Comparison of ENCODE assay signal across 21 cellular contexts in the genomic region with DNA sequence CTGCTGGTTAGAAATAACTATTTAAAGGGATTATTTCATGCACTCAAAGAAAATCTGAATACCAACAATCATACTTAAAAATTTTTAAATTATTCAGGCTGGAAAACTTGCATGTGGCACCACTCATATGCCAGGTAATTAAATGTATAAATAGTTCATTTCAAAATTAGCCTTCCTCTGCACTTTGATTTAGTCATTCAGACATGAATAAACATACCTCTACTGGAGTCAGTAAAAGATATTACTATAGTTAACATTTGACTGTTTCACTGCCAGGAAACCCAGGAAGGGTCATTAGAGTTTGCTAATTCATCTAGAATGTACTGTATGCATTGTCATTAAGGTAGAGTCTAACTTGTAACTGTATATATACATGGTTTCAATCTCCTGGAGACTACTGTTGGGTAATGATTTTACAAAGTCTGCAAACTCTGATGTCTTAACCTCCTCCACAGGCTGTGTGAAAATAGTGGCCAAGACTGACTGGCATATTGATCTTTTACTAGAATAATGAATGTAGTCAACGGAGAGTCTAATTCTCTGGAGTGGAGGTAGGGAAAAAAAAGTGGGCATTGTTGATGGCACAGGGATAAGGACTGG. TPM values are rescaled to one million over a fixed set of nuclear protein-coding genes. Genes with fewer than 3 reads are reported as not detected.
DNase-seq lines count a peak whose midpoint lies in the region; ATAC-seq and TF ChIP-seq lines count a peak whose summit lies in the region.
"Had no signal": no experiment of that assay in that cellular context is flagged by ENCODE, and none has a peak within 500 bp of the region (broad histone marks: within the 10 kb centered on the region; RNA-seq: fewer than 3 reads in every experiment).

No MANE protein-coding gene starts in this region.

- no peak for TF ChIP-seq CTCF in mammary epithelial cell (conservative IDR thresholded peaks at IDR 0.05 in 1 of 2, IDR thresholded peaks at IDR 0.05 in 1 of 2; ENCODE audit: extremely low read depth in 1 of 2, insufficient read depth in 1 of 2, low read depth in 1 of 2, low read length in 2 of 2)
- no peak for TF ChIP-seq CTCF in MCF 10A (IDR thresholded peaks at IDR 0.05; ENCODE audit: unreplicated experiment)

- peaks cover 75% of the 10 kb centered on the region for H3K79me2 ChIP-seq in mammary epithelial cell (ENCODE audit: insufficient read depth, low read length)
- H3K79me2 ChIP-seq: parathyroid adenoma had no signal

- ATAC-seq in T-helper 17 cell (no peak), HG03432 (IDR thresholded peaks at IDR 0.05; ENCODE audit: unreplicated experiment) (no peak)
- ATAC-seq in stimulated activated memory B cell treated with anti-CD40 and anti-IgM and Interleukin-4, amounts not matched to agents 10 μg/mL and 1 μg/mL and 100 μg/mL, for 72 hours = no peak
- ATAC-seq: GM12878, natural killer cell had no signal

- DNase-seq in mammary epithelial cell = peak; percentile 11
- no peak for DNase-seq in MCF 10A (ENCODE audit: unreplicated experiment)
- DNase-seq in T-helper 17 cell = no peak
- DNase-seq in iris pigment epithelial cell (ENCODE audit: low read depth) = peak; percentile 38
- no peak for DNase-seq in H7
- DNase-seq in islet precursor cell = no peak
- DNase-seq: activated CD4-positive, alpha-beta T cell treated with anti-CD3 and anti-CD28 coated beads, Interleukin-2, amount 50 U/mL, for 4 hours; foreskin fibroblast; mesendoderm; natural killer cell; NCI-H1105 treated with DMSO at 0.1 percent for 48 hours; NCI-H510A had no signal

- H4K20me1 ChIP-seq in mammary epithelial cell (ENCODE audit: insufficient read depth, low read length) = no peaks in the 10 kb centered on the region

- H3K9me3 Mint-ChIP-seq in MCF 10A (ENCODE audit: unreplicated experiment) = peaks cover 7% of the 10 kb centered on the region
- H3K9me3 Mint-ChIP-seq in stimulated activated memory B cell treated with anti-CD40 and anti-IgM and Interleukin-4, amounts not matched to agents 10 μg/mL and 1 μg/mL and 100 μg/mL, for 72 hours = no peaks in the 10 kb centered on the region
- H3K9me3 Mint-ChIP-seq: natural killer cell; stimulated activated naive CD8-positive, alpha-beta T cell treated with anti-CD3 and anti-CD28 coated beads, Interleukin-15, Interleukin-2, amounts not matched to agents 100 ng/mL and 50 ng/mL, for 24 hours had no signal

- H3K4me1 ChIP-seq in mammary epithelial cell (ENCODE audit: insufficient read depth, low read length) = no peaks in the 10 kb centered on the region
- H3K4me1 ChIP-seq: breast epithelium, HAP-1, parathyroid adenoma, tibial nerve had no signal

- H3K4me2 ChIP-seq in mammary epithelial cell (ENCODE audit: insufficient read depth, low read depth, low read length) = no peak overlapping the region

- H3K36me3 ChIP-seq in mammary epithelial cell (ENCODE audit: insufficient read depth, low read length) (peaks cover 13% of the 10 kb centered on the region), H7 (replicated peaks; ENCODE audit: control insufficient read depth, insufficient read depth, low read length) (peaks cover 2% of the 10 kb centered on the region)
- H3K36me3 ChIP-seq: breast epithelium had no signal

- H3K4me3 ChIP-seq in mammary epithelial cell (replicated peaks in 1 of 3; ENCODE audit: insufficient read depth in 1 of 3, low read depth in 2 of 3, low read length in 3 of 3) = no peak overlapping the region
- no peak overlapping the region for H3K4me3 ChIP-seq in H7 (ENCODE audit: insufficient read depth, low read depth, low read length)
- H3K4me3 ChIP-seq: breast epithelium, GM12878, HAP-1, tibial nerve had no signal

- CTCF ChIA-PET in mammary epithelial cell (lab: Charles Lee; ENCODE audit: low non-redundant PET) = no interaction called here
- CTCF ChIA-PET in MCF 10A (lab: Yijun Ruan, JAX) = no interaction called here

- H3K4me1 Mint-ChIP-seq in MCF 10A (ENCODE audit: insufficient read depth, unreplicated experiment) = peaks cover 6% of the 10 kb centered on the region
- H3K4me1 Mint-ChIP-seq in T-helper 17 cell = peaks cover 9% of the 10 kb centered on the region
- H3K4me1 Mint-ChIP-seq in stimulated activated memory B cell treated with anti-CD40 and anti-IgM and Interleukin-4, amounts not matched to agents 10 μg/mL and 1 μg/mL and 100 μg/mL, for 72 hours = peaks cover 16% of the 10 kb centered on the region

- BruUV-seq in mammary epithelial cell (replicated peaks; lab: Mats Ljungman, UMichigan) = no TSS peak
- no TSS peak for BruUV-seq in MCF 10A (replicated peaks; lab: Mats Ljungman, UMichigan)

- H2AFZ ChIP-seq in mammary epithelial cell (ENCODE audit: low read depth, low read length) = no peak overlapping the region
- H2AFZ ChIP-seq: parathyroid adenoma had no signal

- no peak overlapping the region for H3K27ac ChIP-seq in mammary epithelial cell (ENCODE audit: insufficient read depth, low read depth, low read length)
- H3K27ac ChIP-seq: breast epithelium, C4-2B, parathyroid adenoma, tibial nerve had no signal

- intact Hi-C loops in mammary epithelial cell (cut with micrococcal nuclease) = no loop called here
- intact Hi-C loops in MCF 10A (cut with micrococcal nuclease) = no loop called here

- H3K4me3 Mint-ChIP-seq in MCF 10A (ENCODE audit: unreplicated experiment) (no peak overlapping the region), T-helper 17 cell (no peak overlapping the region)
- no peak overlapping the region for H3K4me3 Mint-ChIP-seq in stimulated activated memory B cell treated with anti-CD40 and anti-IgM and Interleukin-4, amounts not matched to agents 10 μg/mL and 1 μg/mL and 100 μg/mL, for 72 hours
- H3K4me3 Mint-ChIP-seq: natural killer cell; stimulated activated naive CD8-positive, alpha-beta T cell treated with anti-CD3 and anti-CD28 coated beads, Interleukin-15, Interleukin-2, amounts not matched to agents 100 ng/mL and 50 ng/mL, for 24 hours had no signal

- POLR2A ChIA-PET in MCF 10A (lab: Yijun Ruan, JAX) = no interaction called here

- dilution Hi-C loops in mammary epithelial cell (cut with HindIII; ENCODE audit: low sequenced_read_pairs) = no loop called here

- no peak overlapping the region for H3K27ac Mint-ChIP-seq in MCF 10A (ENCODE audit: low read depth, unreplicated experiment)
- peak overlapping the region; percentile 1 for H3K27ac Mint-ChIP-seq in T-helper 17 cell
- H3K27ac Mint-ChIP-seq in stimulated activated memory B cell treated with anti-CD40 and anti-IgM and Interleukin-4, amounts not matched to agents 10 μg/mL and 1 μg/mL and 100 μg/mL, for 72 hours = peak overlapping the region; percentile 43
- H3K27ac Mint-ChIP-seq: natural killer cell; stimulated activated naive CD8-positive, alpha-beta T cell treated with anti-CD3 and anti-CD28 coated beads, Interleukin-15, Interleukin-2, amounts not matched to agents 100 ng/mL and 50 ng/mL, for 24 hours had no signal

- no peak overlapping the region for H3K9ac ChIP-seq in mammary epithelial cell (ENCODE audit: insufficient read depth, low read length)
- H3K9ac ChIP-seq: parathyroid adenoma had no signal

- no peaks in the 10 kb centered on the region for H3K9me3 ChIP-seq in mammary epithelial cell (replicated peaks; ENCODE audit: insufficient read depth, low read length)
- H3K9me3 ChIP-seq in T-helper 17 cell (ENCODE audit: control insufficient read depth, low read length, poor library complexity, severe bottlenecking) = no peaks in the 10 kb centered on the region
- H3K9me3 ChIP-seq: breast epithelium, HAP-1, tibial nerve had no signal

- H3K27me3 Mint-ChIP-seq in MCF 10A (ENCODE audit: insufficient read depth, unreplicated experiment) (no peaks in the 10 kb centered on the region), T-helper 17 cell (no peaks in the 10 kb centered on the region)
- H3K27me3 Mint-ChIP-seq in stimulated activated memory B cell treated with anti-CD40 and anti-IgM and Interleukin-4, amounts not matched to agents 10 μg/mL and 1 μg/mL and 100 μg/mL, for 72 hours = no peaks in the 10 kb centered on the region
- H3K27me3 Mint-ChIP-seq: stimulated activated naive CD8-positive, alpha-beta T cell treated with anti-CD3 and anti-CD28 coated beads, Interleukin-15, Interleukin-2, amounts not matched to agents 100 ng/mL and 50 ng/mL, for 24 hours had no signal

- 100% methylated on average over 1 of the region's 1 CpG for WGBS in mammary epithelial cell (ENCODE audit: low coverage, missing lambda C conversion rate)

- in situ Hi-C loops in mammary epithelial cell (cut with MboI; ENCODE audit: low sequenced_read_pairs in 2 of 2) = no loop called here

- H3K27me3 ChIP-seq in mammary epithelial cell (ENCODE audit: insufficient read depth, low read length) = no peaks in the 10 kb centered on the region
- no peaks in the 10 kb centered on the region for H3K27me3 ChIP-seq in H7 (ENCODE audit: control insufficient read depth, insufficient read depth, low read length)
- H3K27me3 ChIP-seq: breast epithelium, tibial nerve had no signal

- H3K36me3 Mint-ChIP-seq in MCF 10A (ENCODE audit: insufficient read depth, unreplicated experiment) (peaks cover 85% of the 10 kb centered on the region), T-helper 17 cell (ENCODE audit: low read depth) (peaks cover 10% of the 10 kb centered on the region)
- H3K36me3 Mint-ChIP-seq in stimulated activated memory B cell treated with anti-CD40 and anti-IgM and Interleukin-4, amounts not matched to agents 10 μg/mL and 1 μg/mL and 100 μg/mL, for 72 hours = peaks cover 85% of the 10 kb centered on the region

RNA-seq across cellular contexts. Expression of gene TEX10, which starts 43.7 kb away (rescaled TPM):
- 10 to 100 TPM; 30.3 to 36.8 TPM for total RNA-seq in mammary epithelial cell
- 27.8 TPM for polyA plus RNA-seq in mammary epithelial cell
- 40.7 TPM for polyA minus RNA-seq in mammary epithelial cell
- 37.0 and 38.2 TPM in 2 replicates for total RNA-seq in MCF 10A (2022)
- total RNA-seq in T-helper 17 cell = 10 to 100 TPM in 1 of 2 donors, 1 to 10 TPM in 1; 9.9 to 10.5 TPM
- total RNA-seq in H7 (2014; rRNA removed; shearing (Covaris generic)) = 44.9 and 57.2 TPM in 2 replicates

Comparison
In these comparisons a context has a peak if more than half of its experiments do, and no peak if none do; other contexts are left out.
1. DNase-seq: peak in mammary epithelial cell (single experiment) and iris pigment epithelial cell (single experiment); none in MCF 10A (single experiment), T-helper 17 cell (0 of 3), H7 (single experiment) and islet precursor cell (single experiment).